In genomic region chr10:11823989-11824346, GRCh38 we compare ENCODE assay signal across 8 cellular contexts. TPM values are rescaled to one million over a fixed set of nuclear protein-coding genes. Genes with fewer than 3 reads are reported as not detected.
DNase-seq lines count a peak whose midpoint lies in the region; ATAC-seq and TF ChIP-seq lines count a peak whose summit lies in the region.

No MANE protein-coding gene starts in this region.

- peak overlapping the region; percentile 61 for H2AFZ ChIP-seq in fibroblast of lung (ENCODE audit: low read length)

- intact Hi-C loops in psoas muscle (cut with DNase I): no loop called here

- peak overlapping the region; percentile 94 for H3K4me3 ChIP-seq in SJCRH30
- peak overlapping the region; percentile 55 to 78 (median 70) for H3K4me3 ChIP-seq in fibroblast of lung (replicated peaks in 1 of 4; ENCODE audit: control extremely low read depth in 1 of 4, insufficient read depth in 1 of 4, low read depth in 3 of 4, low read length in 4 of 4)
- H3K4me3 ChIP-seq in psoas muscle: peak overlapping the region; percentile 71

- ATAC-seq in psoas muscle: no peak
- no peak for ATAC-seq in HG02610 (IDR thresholded peaks at IDR 0.05; ENCODE audit: unreplicated experiment)
- no peak for ATAC-seq in HG03159 (IDR thresholded peaks at IDR 0.05; ENCODE audit: unreplicated experiment)

- no peaks in the 10 kb centered on the region for H3K79me2 ChIP-seq in fibroblast of lung (ENCODE audit: control insufficient read depth, insufficient read depth, low read length)

- H4K20me1 ChIP-seq in fibroblast of lung (ENCODE audit: control insufficient read depth, extremely low read depth, insufficient read depth, low read length): no peaks in the 10 kb centered on the region

- H3K36me3 ChIP-seq in ES-I3 (ENCODE audit: insufficient read depth, low read length): no peaks in the 10 kb centered on the region
- H3K36me3 ChIP-seq in SJCRH30: no peaks in the 10 kb centered on the region; the same call in 1 of the 2 replicates
- no peaks in the 10 kb centered on the region for H3K36me3 ChIP-seq in fibroblast of lung (ENCODE audit: control insufficient read depth, insufficient read depth, low read length)
- H3K36me3 ChIP-seq in psoas muscle (ENCODE audit: insufficient read depth in 1 of 2, low read depth in 1 of 2): no peaks in the 10 kb centered on the region

- H3K27ac ChIP-seq in SJCRH30 (peak overlapping the region; percentile 38; the same call in 1 of the 2 replicates), fibroblast of lung (ENCODE audit: insufficient read depth, low read length) (no peak overlapping the region), psoas muscle (peak overlapping the region; percentile 30)

- H3K9me3 ChIP-seq in ES-I3 (ENCODE audit: control insufficient read depth, insufficient read depth, low read length) (no peaks in the 10 kb centered on the region), SJCRH30 (replicated peaks) (no peaks in the 10 kb centered on the region), fibroblast of lung (ENCODE audit: control insufficient read depth, insufficient read depth, low read depth, low read length) (no peaks in the 10 kb centered on the region), psoas muscle (no peaks in the 10 kb centered on the region)

- H3K27me3 ChIP-seq in SJCRH30 (no peaks in the 10 kb centered on the region), fibroblast of lung (ENCODE audit: control insufficient read depth, insufficient read depth, low read length) (no peaks in the 10 kb centered on the region), psoas muscle (ENCODE audit: insufficient read depth in 3 of 3, low read length in 2 of 3) (peaks cover 0 to 28% (median 11%) of the 10 kb centered on the region in 3 donors)

- TF ChIP-seq CTCF in fibroblast of lung (conservative IDR thresholded peaks at IDR 0.05 in 1 of 2, IDR thresholded peaks at IDR 0.05 in 1 of 2; ENCODE audit: low read depth in 1 of 2, low read length in 2 of 2) (no peak), psoas muscle (IDR thresholded peaks at IDR 0.05) (no peak)

- peak overlapping the region; percentile 72 for H3K4me2 ChIP-seq in fibroblast of lung (ENCODE audit: extremely low read depth, insufficient read depth, low read length)

- peak overlapping the region; percentile 91 for H3K9ac ChIP-seq in ES-I3 (ENCODE audit: low read depth, low read length)
- peak overlapping the region; percentile 16 for H3K9ac ChIP-seq in fibroblast of lung (ENCODE audit: insufficient read depth, low read length)

- DNase-seq in SJCRH30 (no peak), fibroblast of lung (ENCODE audit: low read depth in 2 of 2) (peak; percentile 17 to 18), psoas muscle (no peak), NCI-H1694 (lab: John Stamatoyannopoulos, UW) (no peak), NCI-H446 treated with DMSO at 0.1 percent for 48 hours (lab: John Stamatoyannopoulos, UW) (no peak)

- H3K4me1 ChIP-seq in ES-I3 (ENCODE audit: insufficient read depth, low read length) (peaks cover 5% of the 10 kb centered on the region), SJCRH30 (peaks cover 7% of the 10 kb centered on the region), fibroblast of lung (ENCODE audit: control insufficient read depth, extremely low read depth, insufficient read depth, low read length) (no peaks in the 10 kb centered on the region), psoas muscle (peaks cover 8% of the 10 kb centered on the region)

- 26 to 34% (median 28%) methylated on average over 6 of the region's 6 CpGs for WGBS in psoas muscle, 3 donors

RNA-seq across cellular contexts. Expression of gene PROSER2, which starts 0.8 kb away (rescaled TPM):
- total RNA-seq in SJCRH30 (2014; rRNA removed; shearing (Covaris generic)): 10.7 and 14.6 TPM in 2 replicates
- total RNA-seq in fibroblast of lung: 1.8 and 2.6 TPM in 2 replicates
- polyA plus RNA-seq in fibroblast of lung: 1.2 and 1.5 TPM in 2 replicates
- polyA plus RNA-seq in fibroblast of lung (2012): 2.9 and 4.0 TPM in 2 replicates
- 1.8 and 3.2 TPM in 2 replicates for polyA minus RNA-seq in fibroblast of lung (ENCODE audit: low replicate concordance)
- total RNA-seq in psoas muscle: 1 to 10 TPM in 3 of 4 donors, under 1 TPM in 1; 0.91 to 2.8 (median 1.6) TPM
- polyA plus RNA-seq in psoas muscle: 1 to 10 TPM in 1 of 3 donors, under 1 TPM in 2; 0.63 to 1.6 (median 0.70) TPM

Comparison
In these comparisons a context has a peak if more than half of its experiments do, and no peak if none do; other contexts are left out.
1. DNase-seq: peak in fibroblast of lung (2 of 2); none in SJCRH30 (0 of 2), psoas muscle (0 of 2), NCI-H1694 (single experiment) and NCI-H446 treated with DMSO at 0.1 percent for 48 hours (single experiment).
2. Peak in every context shown above with its lines, with median percentiles within 50 percentile points of each other: H3K4me3 ChIP-seq.